Comparison of ENCODE assay signal across 17 cellular contexts in genomic region chr5:146428658-146429057, GRCh38. TPM values are rescaled to one million over a fixed set of nuclear protein-coding genes. Genes with fewer than 3 reads are reported as not detected.
A peak's percentile ranks its signal among the peaks of the same experiment; 100 is the strongest.
DNase-seq lines count a peak whose midpoint lies in the region; ATAC-seq, FAIRE-seq and TF ChIP-seq lines count a peak whose summit lies in the region.
"Had no signal": no experiment of that assay in that cellular context is flagged by ENCODE, and none has a peak within 500 bp of the region (broad histone marks: within the 10 kb centered on the region; RNA-seq: fewer than 3 reads in every experiment).

No MANE protein-coding gene starts in this region.

- peaks cover 30% of the 10 kb centered on the region for H3K27me3 Mint-ChIP-seq in activated naive CD8-positive, alpha-beta T cell treated with anti-CD3 and anti-CD28 coated beads, Interleukin-2, amount 50 U/mL, for 24 hours
- H3K27me3 Mint-ChIP-seq in activated naive CD8-positive, alpha-beta T cell treated with anti-CD3 and anti-CD28 coated beads for 36 hours, result peaks cover 25% of the 10 kb centered on the region

- H3K9me3 Mint-ChIP-seq in activated naive CD8-positive, alpha-beta T cell treated with anti-CD3 and anti-CD28 coated beads, Interleukin-2, amount 50 U/mL, for 24 hours, result no peaks in the 10 kb centered on the region
- no peaks in the 10 kb centered on the region for H3K9me3 Mint-ChIP-seq in activated naive CD8-positive, alpha-beta T cell treated with anti-CD3 and anti-CD28 coated beads for 36 hours
- H3K9me3 Mint-ChIP-seq: CD4-positive, alpha-beta T cell; stimulated activated naive CD8-positive, alpha-beta T cell treated with anti-CD3 and anti-CD28 coated beads, Interleukin-15, Interleukin-2, amounts not matched to agents 100 ng/mL and 50 ng/mL, for 24 hours had no signal

- no peak for TF ChIP-seq CTCF in bronchial epithelial cell (IDR thresholded peaks at IDR 0.05; ENCODE audit: insufficient read depth, low read length, severe bottlenecking)

- DNase-seq in activated naive CD8-positive, alpha-beta T cell treated with anti-CD3 and anti-CD28 coated beads, Interleukin-2, amount 50 U/mL, for 24 hours, result no peak
- DNase-seq in activated naive CD8-positive, alpha-beta T cell treated with anti-CD3 and anti-CD28 coated beads for 36 hours, result no peak
- DNase-seq in MV-4-11 (lab: John Stamatoyannopoulos, UW) (peak; percentile 33), bronchial epithelial cell (ENCODE audit: low read depth) (peak; percentile 8), erythroblast (lab: John Stamatoyannopoulos, UW) (no peak), AML-193 (lab: John Stamatoyannopoulos, UW) (no peak), NCI-H128 (lab: John Stamatoyannopoulos, UW; ENCODE audit: unreplicated experiment) (no peak)
- DNase-seq: activated CD4-positive, CD25-positive, alpha-beta regulatory T cell treated with anti-CD3 and anti-CD28 coated beads, Interleukin-2, amount 50 U/mL, for 72 hours; activated effector memory CD4-positive, alpha-beta T cell treated with Interleukin-2 at 50 U/mL for 16 hours; CD4-positive, alpha-beta T cell; DMS79; left lung; upper lobe of left lung had no signal

- no peaks in the 10 kb centered on the region for H3K36me3 Mint-ChIP-seq in activated naive CD8-positive, alpha-beta T cell treated with anti-CD3 and anti-CD28 coated beads, Interleukin-2, amount 50 U/mL, for 24 hours (ENCODE audit: low read depth)
- no peaks in the 10 kb centered on the region for H3K36me3 Mint-ChIP-seq in activated naive CD8-positive, alpha-beta T cell treated with anti-CD3 and anti-CD28 coated beads for 36 hours

- no peak overlapping the region for H3K27ac Mint-ChIP-seq in activated naive CD8-positive, alpha-beta T cell treated with anti-CD3 and anti-CD28 coated beads, Interleukin-2, amount 50 U/mL, for 24 hours
- no peak overlapping the region for H3K27ac Mint-ChIP-seq in activated naive CD8-positive, alpha-beta T cell treated with anti-CD3 and anti-CD28 coated beads for 36 hours
- H3K27ac Mint-ChIP-seq: CD4-positive, alpha-beta T cell; stimulated activated naive CD8-positive, alpha-beta T cell treated with anti-CD3 and anti-CD28 coated beads, Interleukin-15, Interleukin-2, amounts not matched to agents 100 ng/mL and 50 ng/mL, for 24 hours had no signal

- H3K36me3 ChIP-seq in bronchial epithelial cell (ENCODE audit: control insufficient read depth, insufficient read depth, low read length), result no peaks in the 10 kb centered on the region
- H3K36me3 ChIP-seq: left lung, right atrium auricular region, upper lobe of left lung had no signal

- H3K4me1 Mint-ChIP-seq in activated naive CD8-positive, alpha-beta T cell treated with anti-CD3 and anti-CD28 coated beads, Interleukin-2, amount 50 U/mL, for 24 hours, result peaks cover 3% of the 10 kb centered on the region
- H3K4me1 Mint-ChIP-seq in activated naive CD8-positive, alpha-beta T cell treated with anti-CD3 and anti-CD28 coated beads for 36 hours, result peaks cover 2% of the 10 kb centered on the region

- no peaks in the 10 kb centered on the region for H3K27me3 ChIP-seq in bronchial epithelial cell (ENCODE audit: control insufficient read depth, insufficient read depth, low read length)
- H3K27me3 ChIP-seq: right atrium auricular region, upper lobe of left lung had no signal

- peak; percentile 30 for ATAC-seq in activated naive CD8-positive, alpha-beta T cell treated with anti-CD3 and anti-CD28 coated beads, Interleukin-2, amount 50 U/mL, for 24 hours
- no peak for ATAC-seq in GM18517 (IDR thresholded peaks at IDR 0.05; ENCODE audit: unreplicated experiment)
- ATAC-seq: left lung had no signal

- TF ChIP-seq POLR2A in erythroblast (IDR thresholded peaks at IDR 0.05; ENCODE audit: low read length), result no peak

- FAIRE-seq in bronchial epithelial cell (lab: Jason Lieb, UNC), result no peak
- FAIRE-seq: endometrium had no signal

- no peak overlapping the region for H3K4me3 Mint-ChIP-seq in activated naive CD8-positive, alpha-beta T cell treated with anti-CD3 and anti-CD28 coated beads, Interleukin-2, amount 50 U/mL, for 24 hours
- H3K4me3 Mint-ChIP-seq in activated naive CD8-positive, alpha-beta T cell treated with anti-CD3 and anti-CD28 coated beads for 36 hours, result no peak overlapping the region
- H3K4me3 Mint-ChIP-seq: CD4-positive, alpha-beta T cell; stimulated activated naive CD8-positive, alpha-beta T cell treated with anti-CD3 and anti-CD28 coated beads, Interleukin-15, Interleukin-2, amounts not matched to agents 100 ng/mL and 50 ng/mL, for 24 hours had no signal

- H3K4me3 ChIP-seq in bronchial epithelial cell (ENCODE audit: low read depth, low read length), result no peak overlapping the region
- H3K4me3 ChIP-seq: left lung, right atrium auricular region, upper lobe of left lung had no signal

RNA-seq across cellular contexts. Expression of gene TCERG1, which starts 18.5 kb away (rescaled TPM):
- 100 to 1,000 TPM; 125 to 131 TPM for total RNA-seq in activated naive CD8-positive, alpha-beta T cell treated with anti-CD3 and anti-CD28 coated beads for 36 hours
- total RNA-seq in bronchial epithelial cell, result 32.6 and 36.7 TPM in 2 replicates

Comparison
In these comparisons a context has a peak if more than half of its experiments do, and no peak if none do; other contexts are left out.
1. DNase-seq: peak in MV-4-11 (single experiment) and bronchial epithelial cell (single experiment); none in activated naive CD8-positive, alpha-beta T cell treated with anti-CD3 and anti-CD28 coated beads, Interleukin-2, amount 50 U/mL, for 24 hours (single experiment), activated naive CD8-positive, alpha-beta T cell treated with anti-CD3 and anti-CD28 coated beads for 36 hours (single experiment), erythroblast (0 of 2), AML-193 (0 of 2) and NCI-H128 (single experiment).